8 cellular contexts compared by ENCODE assay signal in the genomic region with DNA sequence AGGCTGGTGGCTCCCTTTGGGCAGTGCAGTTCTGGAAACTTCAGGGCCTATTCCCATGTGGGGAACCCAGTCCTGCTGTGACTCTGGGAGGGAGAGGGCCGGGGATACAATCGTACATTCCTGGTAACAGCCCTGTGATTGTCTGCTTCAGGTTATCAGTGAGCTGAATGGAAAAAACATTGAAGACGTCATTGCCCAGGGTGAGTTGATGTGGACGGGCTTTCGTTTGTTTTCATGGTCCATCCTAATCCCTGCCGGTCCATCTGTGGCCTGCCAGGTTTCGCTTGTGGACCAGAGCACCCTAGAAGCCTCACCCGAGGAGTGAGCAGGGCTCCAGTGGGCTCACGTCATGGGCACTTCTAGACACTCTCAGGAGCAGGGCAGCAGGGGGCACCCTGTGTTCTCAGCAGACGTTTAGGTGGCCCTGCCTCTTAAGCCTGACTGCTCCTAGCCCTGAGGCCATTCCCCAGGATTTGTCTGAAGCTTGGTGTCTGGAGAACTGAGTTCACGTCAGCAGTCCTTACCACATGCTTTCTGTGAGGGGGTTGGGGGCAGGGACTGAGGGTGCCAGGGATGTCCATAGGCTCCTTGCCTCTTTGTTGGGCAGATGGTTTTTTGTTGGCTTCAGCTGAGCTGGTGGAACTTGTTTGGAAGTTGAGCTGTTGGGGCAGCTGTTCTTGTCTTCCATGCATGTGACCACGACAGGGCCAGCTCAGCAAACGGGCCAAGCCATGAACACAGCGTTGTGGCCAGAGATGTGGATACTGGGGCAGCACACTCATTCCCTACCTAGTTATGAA. TPM values are rescaled to one million over a fixed set of nuclear protein-coding genes. Genes with fewer than 3 reads are reported as not detected.
A peak's percentile ranks its signal among the peaks of the same experiment; 100 is the strongest.
DNase-seq lines count a peak whose midpoint lies in the region; ATAC-seq and TF ChIP-seq lines count a peak whose summit lies in the region.

No MANE protein-coding gene starts in this region.

- peak overlapping the region; percentile 57 for H3K4me2 ChIP-seq in H9 (ENCODE audit: insufficient read depth, insufficient read length, low read length)

- peaks cover 29 to 40% (median 31%) of the 10 kb centered on the region in 3 experiments for H3K36me3 Mint-ChIP-seq in H9 (ENCODE audit: insufficient read depth in 1 of 3, low read depth in 3 of 3)

- peaks cover 9% of the 10 kb centered on the region for H3K79me1 ChIP-seq in H9 (ENCODE audit: insufficient read depth, low read depth, low read length, poor library complexity, severe bottlenecking)

- H2BK5ac ChIP-seq in H9 (ENCODE audit: insufficient read length, low read length): no peak overlapping the region

- no peak overlapping the region for H3K14ac ChIP-seq in H9 (ENCODE audit: insufficient read depth, low read length)

- no peak overlapping the region for H2BK120ac ChIP-seq in H9 (ENCODE audit: low read depth, low read length, poor library complexity, severe bottlenecking)

- no peaks in the 10 kb centered on the region; the same call in 1 of the 2 replicates for H3K27me3 Mint-ChIP-seq in H9 (ENCODE audit: low read depth)

- H3K4me1 ChIP-seq in H9 (ENCODE audit: insufficient read depth, low read length) (no peaks in the 10 kb centered on the region), iPS-20b (ENCODE audit: insufficient read depth, low read length) (peaks cover 6% of the 10 kb centered on the region; the same call in 1 of the 2 replicates)

- CTCF ChIA-PET in AG04449 (lab: Yijun Ruan, JAX): interaction anchor here (0.7 to 0.9 kb wide), 2 partner anchors 14 to 27 kb away, joined by 3 read pairs; no protein-coding TSS in a partner anchor

- POLR2A ChIA-PET in AG04449 (lab: Yijun Ruan, JAX): interaction anchor here (0.6 to 1.9 kb wide), 3 partner anchors 8 to 108 kb away, joined by 3 to 10 read pairs (median 4); a partner anchor contains a TSS

- peak overlapping the region; percentile 89 for H3K4me3 ChIP-seq in AG04449 (ENCODE audit: low read depth, low read length)
- H3K4me3 ChIP-seq in iPS-20b (ENCODE audit: low read length): peak overlapping the region; percentile 97

- no peak overlapping the region for H2BK12ac ChIP-seq in H9 (ENCODE audit: insufficient read length, low read depth, low read length)

- no peak overlapping the region for H2AFZ ChIP-seq in H9 (ENCODE audit: low read length)

- no peaks in the 10 kb centered on the region for H4K20me1 ChIP-seq in H9 (ENCODE audit: control insufficient read depth, insufficient read depth, insufficient read length)

- peak overlapping the region; percentile 91 to 96 for H3K4me3 Mint-ChIP-seq in H9

- in situ Hi-C loops in KBM-7 (cut with MboI; ENCODE audit: low pct_unique_long_range_greater_than_20kb, low sequenced_read_pairs): no loop called here

- no peak overlapping the region for H4K5ac ChIP-seq in H9 (ENCODE audit: insufficient read length, low read depth, low read length)

- H3K79me2 ChIP-seq in H9 (ENCODE audit: insufficient read depth, low read length): peaks cover 10% of the 10 kb centered on the region; the same call in 1 of the 2 replicates

- WGBS in H9 (ENCODE audit: extremely low coverage, insufficient read length, low lambda C conversion rate): no CpG with 5 or more reads among the region's 14 CpGs

- H3K27ac ChIP-seq in H9 (ENCODE audit: insufficient read length, low read depth, low read length) (no peak overlapping the region), iPS-20b (ENCODE audit: low read length) (no peak overlapping the region)

- H3K9ac ChIP-seq in H9 (ENCODE audit: extremely low read depth, insufficient read length, low read length) (peak overlapping the region; percentile 61), iPS-20b (ENCODE audit: low read depth, low read length) (peak overlapping the region; percentile 100; the same call in 1 of the 2 replicates)

- no peak overlapping the region for H2AK5ac ChIP-seq in H9 (ENCODE audit: insufficient read length, low read length)

- TF ChIP-seq CTCF in AG04449 (IDR thresholded peaks at IDR 0.05; ENCODE audit: insufficient read depth, low read length, missing control alignments): no peak
- no peak for TF ChIP-seq CTCF in H9 (conservative IDR thresholded peaks at IDR 0.05)

- no peaks in the 10 kb centered on the region for H3K9me3 ChIP-seq in H9 (ENCODE audit: control insufficient read depth, low read depth, low read length)
- no peaks in the 10 kb centered on the region for H3K9me3 ChIP-seq in iPS-20b (ENCODE audit: insufficient read depth, low read depth, low read length)

- no peaks in the 10 kb centered on the region for H3K9me3 Mint-ChIP-seq in H9

- H3K23ac ChIP-seq in H9 (ENCODE audit: insufficient read length, low read depth, low read length): no peak overlapping the region

- H4K91ac ChIP-seq in H9 (ENCODE audit: insufficient read length, low read depth, low read length): no peak overlapping the region

- H3K18ac ChIP-seq in H9 (ENCODE audit: insufficient read length, low read depth, low read length): no peak overlapping the region

- H3K4me1 Mint-ChIP-seq in H9: peaks cover 15 to 32% of the 10 kb centered on the region in 2 experiments

- no peak overlapping the region for H3K56ac ChIP-seq in H9 (ENCODE audit: insufficient read length, low read depth, low read length)

- H3K36me3 ChIP-seq in iPS-20b (ENCODE audit: insufficient read depth, low read depth, low read length): peaks cover 42% of the 10 kb centered on the region

- H3T11ph ChIP-seq in H9 (ENCODE audit: low read length): no peak overlapping the region

- H3K4ac ChIP-seq in H9 (ENCODE audit: low read depth, low read length): no peak overlapping the region

- H3K23me2 ChIP-seq in H9 (ENCODE audit: insufficient read length, low read depth, low read length, poor library complexity, severe bottlenecking): peaks cover 12% of the 10 kb centered on the region

- no peak overlapping the region for H2BK20ac ChIP-seq in H9 (ENCODE audit: low read depth, low read length, poor library complexity, severe bottlenecking)

- no peak overlapping the region for H2BK15ac ChIP-seq in H9 (ENCODE audit: low read depth, low read length)

- no peak overlapping the region for H4K8ac ChIP-seq in H9 (replicated peaks; ENCODE audit: insufficient read length, low read depth, low read length)

- no peak for ATAC-seq in HG03045 (IDR thresholded peaks at IDR 0.05; ENCODE audit: unreplicated experiment)

- DNase-seq in AG04449 (ENCODE audit: low read depth, low spot score): no peak
- no peak for DNase-seq in H9
- peak; percentile 59 for DNase-seq in activated CD8-positive, alpha-beta memory T cell treated with anti-CD3 and anti-CD28 coated beads, Interleukin-2, amount 50 U/mL, for 48 hours
- DNase-seq in NCI-H2196 treated with DMSO at 0.1 percent for 48 hours (lab: John Stamatoyannopoulos, UW; ENCODE audit: unreplicated experiment): no peak
- no peak for DNase-seq in KBM-7
- no peak for DNase-seq in nucleus accumbens (lab: John Stamatoyannopoulos, UW)

- peak overlapping the region; percentile 22 to 88 (median 75); a peak in 4 of 7 replicates for H3K27ac Mint-ChIP-seq in H9

- H3K27me3 ChIP-seq in H9 (ENCODE audit: insufficient read depth, low read length) (no peaks in the 10 kb centered on the region), iPS-20b (ENCODE audit: insufficient read depth, low read length) (no peaks in the 10 kb centered on the region)

RNA-seq across cellular contexts. Expression of a gene that starts 1.9 kb away (rescaled TPM):
- total RNA-seq in H9 (2021): 2,138 and 2,312 TPM in 2 replicates

RNA-seq across cellular contexts. Expression of a gene that starts 6.6 kb away (rescaled TPM):
- total RNA-seq in H9 (2021): 25.3 and 26.6 TPM in 2 replicates

RNA-seq across cellular contexts. Expression of a gene that starts 7.1 kb away (rescaled TPM):
- 62.3 and 67.3 TPM in 2 replicates for total RNA-seq in H9 (2021)

RNA-seq across cellular contexts. Expression of a gene that starts 13.6 kb away (rescaled TPM):
- 51.9 and 54.6 TPM in 2 replicates for total RNA-seq in H9 (2021)

RNA-seq across cellular contexts. Expression of a gene that starts 16.1 kb away (rescaled TPM):
- total RNA-seq in H9 (2021): 28.8 and 29.0 TPM in 2 replicates
